Comparison of ENCODE assay signal across 13 cellular contexts in the genomic region with DNA sequence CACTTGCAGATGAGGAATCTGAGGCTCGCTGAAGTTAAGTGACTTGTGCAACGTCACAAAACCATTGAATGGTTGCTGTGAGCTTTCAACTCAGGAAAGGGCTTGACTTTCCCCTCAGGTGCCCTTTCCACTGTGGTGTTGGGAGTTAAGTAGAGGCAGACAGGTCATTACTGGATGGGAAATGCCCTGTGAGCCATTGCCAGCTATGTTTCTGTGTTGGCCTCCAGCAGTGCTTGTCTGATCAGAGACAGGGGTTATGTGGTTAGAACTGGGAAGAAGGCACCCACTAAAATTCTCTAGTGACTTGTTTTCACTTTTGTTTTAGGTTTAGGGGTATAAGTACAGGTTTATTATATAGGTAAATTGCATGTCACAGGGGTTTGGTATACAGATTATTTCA.
DNase-seq lines count a peak whose midpoint lies in the region; ATAC-seq and TF ChIP-seq lines count a peak whose summit lies in the region.
"Had no signal": no experiment of that assay in that cellular context is flagged by ENCODE, and none has a peak within 500 bp of the region (broad histone marks: within the 10 kb centered on the region; RNA-seq: fewer than 3 reads in every experiment).

No MANE protein-coding gene starts in this region.

- H3K4me3 Mint-ChIP-seq in activated CD4-positive, alpha-beta T cell treated with anti-CD3 and anti-CD28 coated beads, Interleukin-2, amount 10 ng/mL, durations not matched to agents 24 days and 14 days, result no peak overlapping the region
- peak overlapping the region; percentile 26 for H3K4me3 Mint-ChIP-seq in stimulated activated effector memory CD8-positive, alpha-beta T cell treated with anti-CD3 and anti-CD28 coated beads, Interleukin-12 subunit alpha, Interleukin-12 subunit beta, amount 100 ng/mL, for 72 hours
- no peak overlapping the region for H3K4me3 Mint-ChIP-seq in chondrocyte (ENCODE audit: unreplicated experiment)
- H3K4me3 Mint-ChIP-seq: brain had no signal

- no peak overlapping the region for H3K4me3 ChIP-seq in KMS-11 (IDR thresholded peaks at IDR 0.05; ENCODE audit: insufficient read depth, low read depth, low read length)
- H3K4me3 ChIP-seq: ovary, PC-9 had no signal

- H3K36me3 ChIP-seq in KMS-11 (ENCODE audit: insufficient read depth), result no peaks in the 10 kb centered on the region
- H3K36me3 ChIP-seq: ovary had no signal

- peaks cover 2% of the 10 kb centered on the region for H3K27me3 Mint-ChIP-seq in activated CD4-positive, alpha-beta T cell treated with anti-CD3 and anti-CD28 coated beads, Interleukin-2, amount 10 ng/mL, durations not matched to agents 24 days and 14 days
- no peaks in the 10 kb centered on the region for H3K27me3 Mint-ChIP-seq in chondrocyte (ENCODE audit: low read depth)

- H3K27ac Mint-ChIP-seq in activated CD4-positive, alpha-beta T cell treated with anti-CD3 and anti-CD28 coated beads, Interleukin-2, amount 10 ng/mL, durations not matched to agents 24 days and 14 days, result no peak overlapping the region
- peak overlapping the region; percentile 65 for H3K27ac Mint-ChIP-seq in stimulated activated effector memory CD8-positive, alpha-beta T cell treated with anti-CD3 and anti-CD28 coated beads, Interleukin-12 subunit alpha, Interleukin-12 subunit beta, amount 100 ng/mL, for 72 hours
- H3K27ac Mint-ChIP-seq in chondrocyte (ENCODE audit: unreplicated experiment), result no peak overlapping the region

- peak; percentile 62 for ATAC-seq in HG02759 (IDR thresholded peaks at IDR 0.05; ENCODE audit: unreplicated experiment)
- peak; percentile 67 for ATAC-seq in stimulated activated effector memory CD8-positive, alpha-beta T cell treated with anti-CD3 and anti-CD28 coated beads, Interleukin-12 subunit alpha, Interleukin-12 subunit beta, amount 100 ng/mL, for 72 hours

- no peaks in the 10 kb centered on the region for H3K79me2 ChIP-seq in KMS-11 (ENCODE audit: insufficient read depth, low read depth)

- no peak overlapping the region for H2AFZ ChIP-seq in KMS-11 (ENCODE audit: low read depth)
- H2AFZ ChIP-seq: PC-9 had no signal

- peaks cover 4% of the 10 kb centered on the region for H3K36me3 Mint-ChIP-seq in activated CD4-positive, alpha-beta T cell treated with anti-CD3 and anti-CD28 coated beads, Interleukin-2, amount 10 ng/mL, durations not matched to agents 24 days and 14 days (ENCODE audit: low read depth)
- no peaks in the 10 kb centered on the region for H3K36me3 Mint-ChIP-seq in stimulated activated effector memory CD8-positive, alpha-beta T cell treated with anti-CD3 and anti-CD28 coated beads, Interleukin-12 subunit alpha, Interleukin-12 subunit beta, amount 100 ng/mL, for 72 hours
- peaks cover 4% of the 10 kb centered on the region for H3K36me3 Mint-ChIP-seq in chondrocyte (ENCODE audit: low read depth)
- H3K36me3 Mint-ChIP-seq: brain had no signal

- peaks cover 12% of the 10 kb centered on the region for H3K4me1 Mint-ChIP-seq in activated CD4-positive, alpha-beta T cell treated with anti-CD3 and anti-CD28 coated beads, Interleukin-2, amount 10 ng/mL, durations not matched to agents 24 days and 14 days
- peaks cover 72% of the 10 kb centered on the region for H3K4me1 Mint-ChIP-seq in stimulated activated effector memory CD8-positive, alpha-beta T cell treated with anti-CD3 and anti-CD28 coated beads, Interleukin-12 subunit alpha, Interleukin-12 subunit beta, amount 100 ng/mL, for 72 hours
- H3K4me1 Mint-ChIP-seq in chondrocyte (ENCODE audit: low read depth), result no peaks in the 10 kb centered on the region
- H3K4me1 Mint-ChIP-seq: brain had no signal

- intact Hi-C loops in activated CD4-positive, alpha-beta T cell treated with anti-CD3 and anti-CD28 coated beads, Interleukin-2, amount 10 ng/mL, durations not matched to agents 24 days and 14 days (cut with micrococcal nuclease), result no loop called here

- H3K9me3 Mint-ChIP-seq in activated CD4-positive, alpha-beta T cell treated with anti-CD3 and anti-CD28 coated beads, Interleukin-2, amount 10 ng/mL, durations not matched to agents 24 days and 14 days, result peaks cover 33% of the 10 kb centered on the region
- peaks cover 10% of the 10 kb centered on the region for H3K9me3 Mint-ChIP-seq in stimulated activated effector memory CD8-positive, alpha-beta T cell treated with anti-CD3 and anti-CD28 coated beads, Interleukin-12 subunit alpha, Interleukin-12 subunit beta, amount 100 ng/mL, for 72 hours
- H3K9me3 Mint-ChIP-seq in chondrocyte (ENCODE audit: low read depth), result peaks cover 20% of the 10 kb centered on the region

- peak overlapping the region; percentile 50 for H3K4me2 ChIP-seq in KMS-11
- H3K4me2 ChIP-seq: PC-9 had no signal

- peaks cover 35% of the 10 kb centered on the region for H3K4me1 ChIP-seq in KMS-11 (ENCODE audit: low read depth, poor library complexity, severe bottlenecking)

- H3K27ac ChIP-seq in KMS-11, result peak overlapping the region; percentile 29; the same call in 1 of the 2 replicates
- H3K27ac ChIP-seq: ovary, PC-9 had no signal

- H4K20me1 ChIP-seq in KMS-11 (ENCODE audit: insufficient read depth), result no peaks in the 10 kb centered on the region

- no peak overlapping the region for H3K9ac ChIP-seq in KMS-11

- TF ChIP-seq CTCF in KMS-11 (conservative IDR thresholded peaks at IDR 0.05; ENCODE audit: low read depth, low read length) (no peak), chondrocyte (IDR thresholded peaks at IDR 0.05) (no peak)

- peak; percentile 60 for DNase-seq in activated CD4-positive, alpha-beta T cell treated with anti-CD3 and anti-CD28 coated beads, Interleukin-2, amount 10 ng/mL, durations not matched to agents 24 days and 14 days
- no peak for DNase-seq in activated CD4-positive, alpha-beta T cell treated with anti-CD3 and anti-CD28 coated beads, Interleukin-2, amount 50 U/mL, for 4 hours
- DNase-seq in stimulated activated effector memory CD8-positive, alpha-beta T cell treated with anti-CD3 and anti-CD28 coated beads, Interleukin-12 subunit alpha, Interleukin-12 subunit beta, amount 100 ng/mL, for 72 hours (ENCODE audit: low spot score in 2 of 2), result peak in 1 of 2 donors; percentile 49
- DNase-seq in chondrocyte (ENCODE audit: low spot score), result no peak
- no peak for DNase-seq in D341Med (ENCODE audit: low spot score)
- DNase-seq in NCI-H774 (lab: John Stamatoyannopoulos, UW), result no peak
- DNase-seq: 8988T; stimulated activated CD4-positive, alpha-beta T cell treated with anti-CD3 and anti-CD28 coated beads, Interleukin-2, amount 100 ng/mL, for 48 hours had no signal

- H3K27me3 ChIP-seq in KMS-11 (ENCODE audit: insufficient read depth, low read depth), result no peaks in the 10 kb centered on the region
- H3K27me3 ChIP-seq: ovary had no signal
